In the genomic region with DNA sequence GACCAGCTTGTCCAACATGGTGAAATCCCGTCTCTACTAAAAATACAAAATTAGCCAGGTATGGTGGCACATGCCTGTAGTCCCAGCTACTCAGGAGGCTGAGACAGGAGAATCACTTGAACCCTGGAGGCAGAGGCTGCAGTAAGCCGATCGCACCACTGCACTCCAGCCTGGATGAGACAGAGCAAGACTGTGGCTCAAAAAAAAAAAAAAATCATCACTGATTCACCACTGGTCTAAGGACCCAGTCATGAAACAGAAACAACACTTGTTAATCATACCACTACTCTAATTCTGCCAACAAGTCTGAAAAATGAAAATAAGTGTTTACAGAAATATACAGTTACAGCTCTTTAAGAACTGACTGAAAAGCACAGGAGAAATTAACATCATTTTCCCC, we compare ENCODE assay signal across 8 cellular contexts. TPM values are rescaled to one million over a fixed set of nuclear protein-coding genes. Genes with fewer than 3 reads are reported as not detected.
DNase-seq lines count a peak whose midpoint lies in the region; ATAC-seq and TF ChIP-seq lines count a peak whose summit lies in the region.
"Not testable (repeated sequence)": the region's sequence is repeated elsewhere in the genome, so short reads cannot be mapped to it uniquely, and the experiment has no call there.

No MANE protein-coding gene starts in this region.

- not testable (repeated sequence) for H3K27me3 Mint-ChIP-seq in activated T-cell treated with anti-CD3 and anti-CD28 coated beads, Interleukin-2, amount 50 U/mL, for 24 hours

- peak; percentile 91 for ATAC-seq in GM18498 (IDR thresholded peaks at IDR 0.05; ENCODE audit: unreplicated experiment)
- ATAC-seq in GM19397 (IDR thresholded peaks at IDR 0.05; ENCODE audit: unreplicated experiment): peak; percentile 70
- peak; percentile 86 for ATAC-seq in HG02588 (IDR thresholded peaks at IDR 0.05; ENCODE audit: unreplicated experiment)
- ATAC-seq in HG03108 (IDR thresholded peaks at IDR 0.05; ENCODE audit: unreplicated experiment): peak; percentile 80

- peaks cover 34% of the 10 kb centered on the region for H3K36me3 Mint-ChIP-seq in activated T-cell treated with anti-CD3 and anti-CD28 coated beads, Interleukin-2, amount 50 U/mL, for 24 hours (ENCODE audit: low read depth)

- H3K9me3 Mint-ChIP-seq in activated T-cell treated with anti-CD3 and anti-CD28 coated beads, Interleukin-2, amount 50 U/mL, for 24 hours: not testable (repeated sequence)

- not testable (repeated sequence) for H3K4me3 Mint-ChIP-seq in activated T-cell treated with anti-CD3 and anti-CD28 coated beads, Interleukin-2, amount 50 U/mL, for 24 hours

- H3K4me1 Mint-ChIP-seq in activated T-cell treated with anti-CD3 and anti-CD28 coated beads, Interleukin-2, amount 50 U/mL, for 24 hours (ENCODE audit: low read depth): peaks cover 72% of the 10 kb centered on the region

- H3K4me3 ChIP-seq in fibroblast of mammary gland (ENCODE audit: control insufficient read depth, low read depth, low read length): not testable (repeated sequence)

- peak; percentile 65 for DNase-seq in M059J (ENCODE audit: low read depth)
- not testable (repeated sequence) for DNase-seq in activated T-cell treated with anti-CD3 and anti-CD28 coated beads, Interleukin-2, amount 50 U/mL, for 24 hours
- DNase-seq in fibroblast of mammary gland (ENCODE audit: low read depth): peak; percentile 72
- peak; percentile 29 for DNase-seq in stimulated activated CD4-positive, alpha-beta T cell treated with anti-CD3 and anti-CD28 coated beads, Interleukin-4, amount 100 ng/mL, for 24 hours

- peak overlapping the region; percentile 80 for H3K27ac Mint-ChIP-seq in activated T-cell treated with anti-CD3 and anti-CD28 coated beads, Interleukin-2, amount 50 U/mL, for 24 hours

- TF ChIP-seq CTCF in fibroblast of mammary gland (conservative IDR thresholded peaks at IDR 0.05; ENCODE audit: control insufficient read depth, insufficient read depth, low read depth, low read length): not testable (repeated sequence)

RNA-seq across cellular contexts. Expression of a gene that starts 12.7 kb away (rescaled TPM):
- 92.8 and 117 TPM in 2 replicates for total RNA-seq in M059J (2014; rRNA removed; shearing (Covaris generic))
